In the genomic region with DNA sequence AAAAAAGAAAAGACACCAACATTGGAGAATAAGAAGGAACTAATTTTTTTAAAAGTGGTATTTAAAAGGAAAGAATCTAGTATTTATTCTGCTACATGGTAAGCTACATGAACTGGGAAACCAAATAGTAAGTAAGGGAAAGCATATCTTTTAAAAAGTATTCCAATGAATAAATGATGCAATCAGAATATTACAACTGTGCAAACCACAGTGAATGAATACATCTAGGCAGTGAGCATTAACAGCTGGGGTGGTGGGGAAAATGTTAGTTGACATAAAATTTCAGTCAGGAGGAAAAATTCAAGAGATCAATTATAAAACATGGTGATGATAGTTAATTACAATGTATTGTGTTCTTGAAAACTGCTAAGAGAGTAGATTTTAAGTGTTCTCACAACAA, we compare ENCODE assay signal across 19 cellular contexts.
"Had no signal": no experiment of that assay in that cellular context is flagged by ENCODE, and none has a peak within 500 bp of the region (broad histone marks: within the 10 kb centered on the region; RNA-seq: fewer than 3 reads in every experiment).

No MANE protein-coding gene starts in this region.

- FAIRE-seq: TTC549 had no signal

- ATAC-seq: gastroesophageal sphincter; left ventricle myocardium superior; natural killer cell treated with Interleukin-12 subunit alpha and Interleukin-12 subunit beta and Interleukin-15 and Interleukin-18, amount 100 ng/mL, for 72 hours; stimulated activated naive CD8-positive, alpha-beta T cell treated with anti-CD3 and anti-CD28 coated beads, Interleukin-15, Interleukin-2, amounts not matched to agents 100 U/mL and 50 U/mL, for 24 hours had no signal

- H3K27me3 Mint-ChIP-seq: activated naive CD8-positive, alpha-beta T cell treated with anti-CD3 and anti-CD28 coated beads for 36 hours; activated T-cell treated with anti-CD3 and anti-CD28 coated beads, Interleukin-2, amount 50 U/mL, for 24 hours; natural killer cell treated with Interleukin-12 subunit alpha and Interleukin-12 subunit beta and Interleukin-15 and Interleukin-18, amount 100 ng/mL, for 72 hours had no signal

- H3K9me3 Mint-ChIP-seq: activated naive CD8-positive, alpha-beta T cell treated with anti-CD3 and anti-CD28 coated beads for 36 hours; activated T-cell treated with anti-CD3 and anti-CD28 coated beads, Interleukin-2, amount 50 U/mL, for 24 hours; natural killer cell treated with Interleukin-12 subunit alpha and Interleukin-12 subunit beta and Interleukin-15 and Interleukin-18, amount 100 ng/mL, for 72 hours had no signal

- H3K27ac Mint-ChIP-seq: activated naive CD8-positive, alpha-beta T cell treated with anti-CD3 and anti-CD28 coated beads for 36 hours; activated T-cell treated with anti-CD3 and anti-CD28 coated beads, Interleukin-2, amount 50 U/mL, for 24 hours; natural killer cell treated with Interleukin-12 subunit alpha and Interleukin-12 subunit beta and Interleukin-15 and Interleukin-18, amount 100 ng/mL, for 72 hours had no signal

- H3K27me3 ChIP-seq: gastroesophageal sphincter, hepatocyte had no signal

- H3K4me2 ChIP-seq: hepatocyte had no signal

- H3K9me3 ChIP-seq: gastroesophageal sphincter had no signal

- H3K4me1 ChIP-seq: gastroesophageal sphincter had no signal

- H3K4me1 Mint-ChIP-seq: activated naive CD8-positive, alpha-beta T cell treated with anti-CD3 and anti-CD28 coated beads for 36 hours had no signal

- DNase-seq: activated CD4-positive, alpha-beta T cell treated with anti-CD3 and anti-CD28 coated beads, Interleukin-2, amount 50 U/mL, for 1 hour; activated CD4-positive, CD25-positive, alpha-beta regulatory T cell; activated effector memory CD4-positive, alpha-beta T cell treated with anti-CD3 and anti-CD28 coated beads, Interleukin-2, amount 50 U/mL, for 16 hours; activated naive CD8-positive, alpha-beta T cell treated with anti-CD3 and anti-CD28 coated beads for 36 hours; activated T-cell treated with anti-CD3 and anti-CD28 coated beads, Interleukin-2, amount 50 U/mL, for 24 hours; anterior cingulate cortex; effector CD8-positive, alpha-beta T cell; kidney glomerular epithelial cell; left ventricle myocardium superior; mesendoderm; nucleus accumbens; posterior cingulate gyrus; stimulated activated naive CD8-positive, alpha-beta T cell treated with anti-CD3 and anti-CD28 coated beads, Interleukin-15, Interleukin-2, amounts not matched to agents 100 U/mL and 50 U/mL, for 24 hours; T-helper 2 cell; trophoblast cell had no signal

- H3K4me3 Mint-ChIP-seq: activated naive CD8-positive, alpha-beta T cell treated with anti-CD3 and anti-CD28 coated beads for 36 hours; activated T-cell treated with anti-CD3 and anti-CD28 coated beads, Interleukin-2, amount 50 U/mL, for 24 hours; natural killer cell treated with Interleukin-12 subunit alpha and Interleukin-12 subunit beta and Interleukin-15 and Interleukin-18, amount 100 ng/mL, for 72 hours had no signal

- H2AFZ ChIP-seq: hepatocyte had no signal

- H3K79me2 ChIP-seq: hepatocyte had no signal

- H3K27ac ChIP-seq: gastroesophageal sphincter, hepatocyte had no signal

- H3K4me3 ChIP-seq: gastroesophageal sphincter, hepatocyte had no signal
